In the genomic region with DNA sequence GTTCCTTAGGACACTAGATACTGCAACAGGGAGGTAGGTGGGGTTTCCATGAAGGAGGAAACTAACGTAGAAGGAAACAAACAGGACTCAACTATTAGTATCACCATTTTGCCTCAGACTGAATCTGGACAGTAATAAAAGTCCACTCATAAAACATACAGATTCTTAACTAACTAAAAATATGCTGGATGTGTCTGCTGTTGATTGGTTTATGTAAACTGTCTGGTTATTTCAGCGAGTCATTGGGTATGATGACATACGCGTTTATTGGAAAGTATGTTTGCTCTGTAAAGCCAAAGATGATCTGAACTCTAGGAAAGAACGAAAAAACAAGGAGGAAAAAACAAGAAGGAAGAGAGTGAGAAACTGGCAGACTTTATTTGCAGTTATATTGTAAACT, we compare ENCODE assay signal across 21 cellular contexts.
DNase-seq lines count a peak whose midpoint lies in the region; ATAC-seq, FAIRE-seq and TF ChIP-seq lines count a peak whose summit lies in the region.
"Had no signal": no experiment of that assay in that cellular context is flagged by ENCODE, and none has a peak within 500 bp of the region (broad histone marks: within the 10 kb centered on the region; RNA-seq: fewer than 3 reads in every experiment).

No MANE protein-coding gene starts in this region.

- WGBS in smooth muscle cell (ENCODE audit: low lambda C conversion rate), result 39% methylated on average over 5 of the region's 5 CpGs

- no peaks in the 10 kb centered on the region for H3K79me2 ChIP-seq in PC-3 (ENCODE audit: low read length)
- no peaks in the 10 kb centered on the region for H3K79me2 ChIP-seq in smooth muscle cell (ENCODE audit: low read depth)

- in situ Hi-C loops in GM13977 (cut with MboI; ENCODE audit: low pct_unique_long_range_greater_than_20kb, low sequenced_read_pairs, unreplicated experiment), result no loop called here

- POLR2A ChIA-PET in PC-3 (lab: Charles Lee; ENCODE audit: unreplicated experiment), result no interaction called here

- H2AFZ ChIP-seq in PC-3 (ENCODE audit: low read length), result no peak overlapping the region
- H2AFZ ChIP-seq in smooth muscle cell (ENCODE audit: low read depth), result peak overlapping the region; percentile 76

- H3F3A ChIP-seq in PC-3 (ENCODE audit: low read length, unreplicated experiment) (no peaks in the 10 kb centered on the region), smooth muscle cell (ENCODE audit: low read depth) (no peaks in the 10 kb centered on the region)

- TF ChIP-seq CTCF in PC-3 (conservative IDR thresholded peaks at IDR 0.05; ENCODE audit: low read depth, low read length) (no peak), smooth muscle cell (IDR thresholded peaks at IDR 0.05; ENCODE audit: borderline replicate concordance, insufficient read depth, poor library complexity, severe bottlenecking) (no peak), upper lobe of right lung (IDR thresholded peaks at IDR 0.05) (no peak), GM13977 (IDR thresholded peaks at IDR 0.05; ENCODE audit: extremely low read depth, insufficient read depth, missing control alignments) (no peak)

- no TSS peak for BruUV-seq in PC-3 (replicated peaks; lab: Mats Ljungman, UMichigan)

- H4K20me1 ChIP-seq in PC-3 (ENCODE audit: low read length) (no peaks in the 10 kb centered on the region), smooth muscle cell (ENCODE audit: low read depth) (no peaks in the 10 kb centered on the region)

- H3K27ac ChIP-seq in PC-3 (ENCODE audit: low read length) (no peak overlapping the region), smooth muscle cell (ENCODE audit: low read depth) (peak overlapping the region; percentile 6), upper lobe of right lung (no peak overlapping the region)
- H3K27ac ChIP-seq: C4-2B, SJCRH30 had no signal

- peak overlapping the region; percentile 18; the same call in 1 of the 2 replicates for H3K4me2 ChIP-seq in PC-3 (ENCODE audit: low read length)
- H3K4me2 ChIP-seq in smooth muscle cell, result peak overlapping the region; percentile 7

- CTCF ChIA-PET in PC-3 (lab: Charles Lee), result no interaction called here

- H3K9ac ChIP-seq in PC-3 (ENCODE audit: low read length) (no peak overlapping the region), smooth muscle cell (ENCODE audit: low read depth) (no peak overlapping the region)

- ATAC-seq in PC-3, result no peak
- no peak for ATAC-seq in upper lobe of right lung
- no peak for ATAC-seq in HG03432 (IDR thresholded peaks at IDR 0.05; ENCODE audit: unreplicated experiment)
- no peak for ATAC-seq in GM21526 (IDR thresholded peaks at IDR 0.05; ENCODE audit: low FRiP score, unreplicated experiment)
- ATAC-seq: T-cell had no signal

- H3K36me3 ChIP-seq in PC-3 (ENCODE audit: low read depth, low read length) (no peaks in the 10 kb centered on the region), smooth muscle cell (ENCODE audit: low read depth) (no peaks in the 10 kb centered on the region), upper lobe of right lung (no peaks in the 10 kb centered on the region)
- H3K36me3 ChIP-seq: Peyer's patch, SJCRH30 had no signal

- no peaks in the 10 kb centered on the region for H3K9me2 ChIP-seq in PC-3 (replicated peaks; ENCODE audit: low read length)

- H3K9me3 ChIP-seq in PC-3 (ENCODE audit: low read length), result no peaks in the 10 kb centered on the region
- H3K9me3 ChIP-seq in smooth muscle cell (replicated peaks; ENCODE audit: low read depth), result no peaks in the 10 kb centered on the region
- H3K9me3 ChIP-seq in upper lobe of right lung, result no peaks in the 10 kb centered on the region
- H3K9me3 ChIP-seq: Peyer's patch, SJCRH30 had no signal

- DNase-seq in DMS53 treated with DMSO at 0.1 percent for 48 hours (lab: John Stamatoyannopoulos, UW; ENCODE audit: unreplicated experiment), result peak; percentile 55
- DNase-seq in PC-3, result peak; percentile 21
- no peak for DNase-seq in smooth muscle cell (lab: John Stamatoyannopoulos, UW; ENCODE audit: unreplicated experiment)
- no peak for DNase-seq in upper lobe of right lung
- DNase-seq in GM13977 (ENCODE audit: low spot score), result no peak
- DNase-seq: ACHN; EL; KBM-7; NCI-H1092; NCI-H1436 treated with DMSO at 0.1 percent for 48 hours; NCI-H2029 treated with DMSO at 0.1 percent for 48 hours; NCI-H2171; NCI-H524; NK-92 treated with Interleukin-12 subunit alpha and Interleukin-12 subunit beta, amount 100 ng/mL, for 24 hours; Peyer's patch; SJCRH30; T-cell had no signal

- peak; percentile 5 for FAIRE-seq in islet of Langerhans (lab: Jason Lieb, UNC)

- intact Hi-C loops in PC-3 (cut with micrococcal nuclease), result no loop called here
- intact Hi-C loops in upper lobe of right lung (cut with DNase I), result no loop called here

- H3K27me3 ChIP-seq in PC-3 (ENCODE audit: low read length) (no peaks in the 10 kb centered on the region), smooth muscle cell (ENCODE audit: low read depth) (no peaks in the 10 kb centered on the region), upper lobe of right lung (no peaks in the 10 kb centered on the region)
- H3K27me3 ChIP-seq: Peyer's patch, SJCRH30 had no signal

- H3K4me1 ChIP-seq in PC-3 (ENCODE audit: insufficient read depth, low read length) (peaks cover 12% of the 10 kb centered on the region), smooth muscle cell (ENCODE audit: low read depth) (peaks cover 5% of the 10 kb centered on the region), upper lobe of right lung (no peaks in the 10 kb centered on the region)
- H3K4me1 ChIP-seq: Peyer's patch, SJCRH30 had no signal

- H3K4me3 ChIP-seq in PC-3 (ENCODE audit: low read length) (no peak overlapping the region), smooth muscle cell (no peak overlapping the region), upper lobe of right lung (no peak overlapping the region)
- H3K4me3 ChIP-seq: Peyer's patch, SJCRH30 had no signal

Comparison
In these comparisons a context has a peak if more than half of its experiments do, and no peak if none do; other contexts are left out.
1. DNase-seq: peak in DMS53 treated with DMSO at 0.1 percent for 48 hours (single experiment) and PC-3 (single experiment); none in smooth muscle cell (single experiment), upper lobe of right lung (single experiment) and GM13977 (single experiment).